Comparison of ENCODE assay signal across 20 cellular contexts in the genomic region with DNA sequence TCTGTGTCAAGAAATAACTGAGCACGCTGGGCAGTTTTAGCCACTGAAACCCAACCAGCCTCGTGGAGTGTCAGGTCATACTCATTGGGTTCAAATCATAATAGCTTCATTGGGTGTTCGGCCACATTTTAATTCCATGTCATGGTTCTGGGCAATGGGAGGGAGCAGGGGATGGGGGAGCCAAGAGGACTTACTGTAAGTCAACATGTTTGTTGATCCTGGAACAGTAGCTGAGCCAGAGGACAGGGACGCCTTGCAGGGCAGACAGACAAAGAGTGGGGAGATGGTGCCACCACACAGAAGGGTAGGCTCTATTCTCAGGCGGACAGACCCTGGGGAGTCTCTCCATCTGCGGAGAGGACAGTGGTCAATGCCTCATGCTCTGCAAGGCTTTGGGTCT.
"Had no signal": no experiment of that assay in that cellular context is flagged by ENCODE, and none has a peak within 500 bp of the region (broad histone marks: within the 10 kb centered on the region; RNA-seq: fewer than 3 reads in every experiment).

No MANE protein-coding gene starts in this region.

- H3K27ac Mint-ChIP-seq: dendritic cell treated with granulocyte-macrophage colony-stimulating factor and Interleukin-4, amounts not matched to agents 40 ng/mL and 50 ng/mL, for 4 days; effector memory CD8-positive, alpha-beta T cell; immature natural killer cell; natural killer cell treated with Interleukin-12 subunit alpha and Interleukin-12 subunit beta and Interleukin-15 and Interleukin-18, amount 100 ng/mL, for 72 hours; stimulated activated naive B cell treated with anti-CD40 and anti-IgM and Interleukin-4, amounts not matched to agents 10 μg/mL and 1 μg/mL and 100 μg/mL, for 72 hours had no signal

- H3K27me3 ChIP-seq: esophagus muscularis mucosa, gastroesophageal sphincter, right atrium auricular region, sigmoid colon, stomach had no signal

- H3K36me3 ChIP-seq: esophagus muscularis mucosa, gastroesophageal sphincter, right atrium auricular region, sigmoid colon, stomach had no signal

- H3K27ac ChIP-seq: epithelial cell of prostate, right atrium auricular region, skin epidermis, stomach had no signal

- H3K9me3 ChIP-seq: gastroesophageal sphincter, mucosa of descending colon, right atrium auricular region, sigmoid colon, stomach had no signal

- H3K36me3 Mint-ChIP-seq: immature natural killer cell; natural killer cell treated with Interleukin-12 subunit alpha and Interleukin-12 subunit beta and Interleukin-15 and Interleukin-18, amount 100 ng/mL, for 72 hours had no signal

- H3K27me3 Mint-ChIP-seq: dendritic cell treated with granulocyte-macrophage colony-stimulating factor and Interleukin-4, amounts not matched to agents 40 ng/mL and 50 ng/mL, for 4 days had no signal

- H3K4me3 ChIP-seq: esophagus muscularis mucosa, gastroesophageal sphincter, lung, mucosa of descending colon, right atrium auricular region, sigmoid colon, skin epidermis, stomach had no signal

- DNase-seq: effector memory CD8-positive, alpha-beta T cell; immature natural killer cell; kidney; left ventricle myocardium superior; mesendoderm; sigmoid colon; stimulated activated CD4-positive, alpha-beta T cell treated with anti-CD3 and anti-CD28 coated beads, Interleukin-2, amount 100 ng/mL, for 24 hours; stimulated activated CD4-positive, alpha-beta T cell treated with anti-CD3 and anti-CD28 coated beads, Interleukin-4, amount 100 ng/mL, for 4 hours; stimulated activated naive B cell treated with anti-CD40 and anti-IgM and Interleukin-4, amounts not matched to agents 10 μg/mL and 1 μg/mL and 100 μg/mL, for 72 hours; stomach; trophoblast cell had no signal

- H3K4me1 Mint-ChIP-seq: immature natural killer cell had no signal

- ATAC-seq: effector memory CD8-positive, alpha-beta T cell; natural killer cell treated with Interleukin-12 subunit alpha and Interleukin-12 subunit beta and Interleukin-15 and Interleukin-18, amount 100 ng/mL, for 72 hours; stimulated activated naive B cell treated with anti-CD40 and anti-IgM and Interleukin-4, amounts not matched to agents 10 μg/mL and 1 μg/mL and 100 μg/mL, for 72 hours had no signal

- H3K4me3 Mint-ChIP-seq: dendritic cell treated with granulocyte-macrophage colony-stimulating factor and Interleukin-4, amounts not matched to agents 40 ng/mL and 50 ng/mL, for 4 days; effector memory CD8-positive, alpha-beta T cell; immature natural killer cell; natural killer cell treated with Interleukin-12 subunit alpha and Interleukin-12 subunit beta and Interleukin-15 and Interleukin-18, amount 100 ng/mL, for 72 hours; stimulated activated naive B cell treated with anti-CD40 and anti-IgM and Interleukin-4, amounts not matched to agents 10 μg/mL and 1 μg/mL and 100 μg/mL, for 72 hours had no signal

- H3K9me3 Mint-ChIP-seq: effector memory CD8-positive, alpha-beta T cell; natural killer cell treated with Interleukin-12 subunit alpha and Interleukin-12 subunit beta and Interleukin-15 and Interleukin-18, amount 100 ng/mL, for 72 hours had no signal
